1 cellular context compared by ENCODE assay signal in genomic region chr11:413120-414081, GRCh38.
TF ChIP-seq lines count a peak whose summit lies in the region.

No MANE protein-coding gene starts in this region.

TF ChIP-seq in HepG2, 621 proteins besides CTCF, POLR2A, EP300 and RAD21:
- TF ChIP-seq SMARCC2 (IDR thresholded peaks at IDR 0.05), result no peak
- TF ChIP-seq ZSCAN25 (CRISPR knock-in tag; IDR thresholded peaks at IDR 0.05), result peak; percentile 97
- TF ChIP-seq PCBP1 (IDR thresholded peaks at IDR 0.05; ENCODE audit: borderline replicate concordance, low read depth, low read length), result 0 out of 2 replicates have a peak, but pooled peaks have one; percentile 46
- no peak for TF ChIP-seq ZFP82 (CRISPR knock-in tag; IDR thresholded peaks at IDR 0.05; ENCODE audit: borderline replicate concordance)
